ENCODE assay signal across 13 cellular contexts in genomic region chr12:44184499-44185206, GRCh38.
DNase-seq lines count a peak whose midpoint lies in the region; ATAC-seq and TF ChIP-seq lines count a peak whose summit lies in the region.
"Had no signal": no experiment of that assay in that cellular context is flagged by ENCODE, and none has a peak within 500 bp of the region (broad histone marks: within the 10 kb centered on the region; RNA-seq: fewer than 3 reads in every experiment).

No MANE protein-coding gene starts in this region.

- H3K4me1 ChIP-seq in SJCRH30, result no peaks in the 10 kb centered on the region
- H3K4me1 ChIP-seq: SJSA1 had no signal

- H3K9me3 ChIP-seq in SJCRH30 (replicated peaks), result no peaks in the 10 kb centered on the region
- H3K9me3 ChIP-seq: SJSA1 had no signal

- DNase-seq in GM12865 (ENCODE audit: low read depth) (peak; percentile 73), NCI-H146 treated with DMSO at 0.1 percent for 48 hours (lab: John Stamatoyannopoulos, UW; ENCODE audit: unreplicated experiment) (no peak), SJCRH30 (no peak), RWPE1 (ENCODE audit: low spot score) (no peak), inferior parietal cortex (ENCODE audit: extremely low spot score) (no peak)
- DNase-seq: activated B cell treated with CpG ODN at 0.5 μM for 24 hours; activated T-cell treated with anti-CD3 and anti-CD28 coated beads, Interleukin-2, amount 50 U/mL, for 4 hours; foreskin melanocyte; NCI-H1092 had no signal

- POLR2A ChIA-PET in RWPE1 (lab: Yijun Ruan, JAX; ENCODE audit: low non-redundant PET), result no interaction called here

- no peak overlapping the region for H3K27ac ChIP-seq in SJCRH30
- no peak overlapping the region for H3K27ac ChIP-seq in RWPE1
- H3K27ac ChIP-seq: SJSA1 had no signal

- peak; percentile 93 for ATAC-seq in GM19351 (IDR thresholded peaks at IDR 0.05; ENCODE audit: unreplicated experiment)
- peak; percentile 82 for ATAC-seq in HG02610 (IDR thresholded peaks at IDR 0.05; ENCODE audit: unreplicated experiment)
- peak; percentile 81 for ATAC-seq in HG03342 (IDR thresholded peaks at IDR 0.05; ENCODE audit: unreplicated experiment)
- ATAC-seq: activated T-cell treated with anti-CD3 and anti-CD28 coated beads, Interleukin-2, amount 50 U/mL, for 4 hours had no signal

- H3K27me3 ChIP-seq in SJCRH30, result no peaks in the 10 kb centered on the region
- H3K27me3 ChIP-seq: SJSA1 had no signal

- CTCF ChIA-PET in RWPE1 (lab: Yijun Ruan, JAX), result no interaction called here

- H3K4me3 ChIP-seq in GM12865 (ENCODE audit: low read depth, low read length) (no peak overlapping the region), SJCRH30 (no peak overlapping the region)
- H3K4me3 ChIP-seq: SJSA1 had no signal

- TF ChIP-seq CTCF in GM12865 (IDR thresholded peaks at IDR 0.05; ENCODE audit: insufficient read depth, low read depth, low read length, missing control alignments), result no peak
- no peak for TF ChIP-seq CTCF in RWPE1 (conservative IDR thresholded peaks at IDR 0.05; ENCODE audit: low read depth)

- H3K36me3 ChIP-seq in SJCRH30, result no peaks in the 10 kb centered on the region
- H3K36me3 ChIP-seq: SJSA1 had no signal
